22 cellular contexts compared by ENCODE assay signal in genomic region chr16:24491721-24492120, GRCh38.
"Had no signal": no experiment of that assay in that cellular context is flagged by ENCODE, and none has a peak within 500 bp of the region (broad histone marks: within the 10 kb centered on the region; RNA-seq: fewer than 3 reads in every experiment).

No MANE protein-coding gene starts in this region.

- H3K27ac Mint-ChIP-seq: activated CD4-positive, alpha-beta T cell treated with anti-CD3 and anti-CD28 coated beads, Interleukin-2, amount 10 ng/mL, durations not matched to agents 24 days and 14 days; activated CD8-positive, alpha-beta T cell treated with anti-CD3 and anti-CD28 coated beads for 36 hours; activated naive CD8-positive, alpha-beta T cell treated with anti-CD3 and anti-CD28 coated beads for 36 hours; activated T-helper 17 cell treated with anti-CD3 and anti-CD28 coated beads, Interleukin-2, amount 50 U/mL, for 72 hours; nephron progenitor cell had no signal

- H3K36me3 Mint-ChIP-seq: activated naive CD8-positive, alpha-beta T cell treated with anti-CD3 and anti-CD28 coated beads for 36 hours had no signal

- H3K4me3 Mint-ChIP-seq: activated CD4-positive, alpha-beta T cell treated with anti-CD3 and anti-CD28 coated beads, Interleukin-2, amount 10 ng/mL, durations not matched to agents 24 days and 14 days; activated CD8-positive, alpha-beta T cell treated with anti-CD3 and anti-CD28 coated beads for 36 hours; activated naive CD8-positive, alpha-beta T cell treated with anti-CD3 and anti-CD28 coated beads for 36 hours; activated T-helper 17 cell treated with anti-CD3 and anti-CD28 coated beads, Interleukin-2, amount 50 U/mL, for 72 hours; nephron progenitor cell had no signal

- DNase-seq: activated CD4-positive, alpha-beta T cell treated with anti-CD3 and anti-CD28 coated beads, Interleukin-2, amount 10 ng/mL, durations not matched to agents 24 days and 14 days; activated CD8-positive, alpha-beta T cell treated with anti-CD3 and anti-CD28 coated beads for 36 hours; activated naive CD4-positive, alpha-beta T cell; activated naive CD8-positive, alpha-beta T cell treated with anti-CD3 and anti-CD28 coated beads for 36 hours; activated T-cell treated with anti-CD3 and anti-CD28 coated beads, Interleukin-2, amount 50 U/mL, for 1 hour; amygdala; dermis blood vessel endothelial cell; effector memory CD4-positive, alpha-beta T cell; foreskin keratinocyte; hypothalamus; nephron progenitor cell; nucleus accumbens; posterior cingulate gyrus; stimulated activated CD8-positive, alpha-beta memory T cell treated with anti-CD3 and anti-CD28 coated beads, Interleukin-4, amount 100 ng/mL, for 48 hours; stimulated activated naive CD4-positive, alpha-beta T cell treated with Interleukin-2 at 50 U/mL for 16 hours; T-helper 9 cell; thyroid gland had no signal

- H3K4me1 Mint-ChIP-seq: activated CD4-positive, alpha-beta T cell treated with anti-CD3 and anti-CD28 coated beads, Interleukin-2, amount 10 ng/mL, durations not matched to agents 24 days and 14 days; activated naive CD8-positive, alpha-beta T cell treated with anti-CD3 and anti-CD28 coated beads for 36 hours; activated T-helper 17 cell treated with anti-CD3 and anti-CD28 coated beads, Interleukin-2, amount 50 U/mL, for 72 hours had no signal

- H3K9me3 Mint-ChIP-seq: activated CD8-positive, alpha-beta T cell treated with anti-CD3 and anti-CD28 coated beads for 36 hours had no signal

- FAIRE-seq: endothelial cell of umbilical vein, keratinocyte, urothelium cell line had no signal

- ATAC-seq: activated CD8-positive, alpha-beta T cell treated with anti-CD3 and anti-CD28 coated beads for 36 hours; activated T-helper 17 cell treated with anti-CD3 and anti-CD28 coated beads, Interleukin-2, amount 50 U/mL, for 72 hours; foreskin keratinocyte; left lobe of liver had no signal
